8 cellular contexts compared by ENCODE assay signal in genomic region chr18:56709463-56709862, GRCh38. TPM values are rescaled to one million over a fixed set of nuclear protein-coding genes. Genes with fewer than 3 reads are reported as not detected.
DNase-seq lines count a peak whose midpoint lies in the region; ATAC-seq lines count a peak whose summit lies in the region.

No MANE protein-coding gene starts in this region.

- no peaks in the 10 kb centered on the region for H3K9me3 ChIP-seq in SJCRH30 (replicated peaks)

- H3K4me3 ChIP-seq in SJCRH30, result no peak overlapping the region

- H3K27me3 ChIP-seq in SJCRH30, result no peaks in the 10 kb centered on the region

- H3K27ac ChIP-seq in SJCRH30, result no peak overlapping the region
- no peak overlapping the region for H3K27ac ChIP-seq in epithelial cell of prostate

- H3K36me3 ChIP-seq in SJCRH30, result no peaks in the 10 kb centered on the region

- intact Hi-C loops in Right ventricle myocardium superior (cut with DNase I), result no loop called here

- peak; percentile 5 for DNase-seq in activated naive CD4-positive, alpha-beta T cell treated with Interleukin-2 at 50 U/mL for 16 hours
- DNase-seq in activated naive CD4-positive, alpha-beta T cell treated with anti-CD3 and anti-CD28 coated beads, Interleukin-2, amount 50 U/mL, for 16 hours, result no peak
- DNase-seq in HK-2 (ENCODE audit: unreplicated experiment), result peak; percentile 6
- DNase-seq in SJCRH30, result peak; percentile 5 to 57
- peak; percentile 78 for DNase-seq in epithelial cell of prostate (ENCODE audit: low read depth, low spot score)
- peak; percentile 54 for DNase-seq in stimulated activated CD4-positive, alpha-beta T cell treated with anti-CD3 and anti-CD28 coated beads, Interleukin-4, amount 100 ng/mL, for 24 hours
- DNase-seq in Right ventricle myocardium superior, result no peak

- H3K4me1 ChIP-seq in SJCRH30, result no peaks in the 10 kb centered on the region

- ATAC-seq in GM21528 (IDR thresholded peaks at IDR 0.05; ENCODE audit: low FRiP score, unreplicated experiment) (peak; percentile 79), Right ventricle myocardium superior (ENCODE audit: poor library complexity) (no peak)

RNA-seq across cellular contexts. Expression of gene WDR7, which starts 58.3 kb away (rescaled TPM):
- total RNA-seq in SJCRH30 (2014; rRNA removed; shearing (Covaris generic)), result 9.8 and 13.0 TPM in 2 replicates
- total RNA-seq in Right ventricle myocardium superior, result 23.1 TPM

Comparison
In these comparisons a context has a peak if more than half of its experiments do, and no peak if none do; other contexts are left out.
1. DNase-seq: peak in activated naive CD4-positive, alpha-beta T cell treated with Interleukin-2 at 50 U/mL for 16 hours (single experiment), HK-2 (single experiment), SJCRH30 (2 of 2), epithelial cell of prostate (single experiment) and stimulated activated CD4-positive, alpha-beta T cell treated with anti-CD3 and anti-CD28 coated beads, Interleukin-4, amount 100 ng/mL, for 24 hours (single experiment); none in activated naive CD4-positive, alpha-beta T cell treated with anti-CD3 and anti-CD28 coated beads, Interleukin-2, amount 50 U/mL, for 16 hours (single experiment) and Right ventricle myocardium superior (single experiment).